ENCODE assay signal across 25 cellular contexts in the genomic region with DNA sequence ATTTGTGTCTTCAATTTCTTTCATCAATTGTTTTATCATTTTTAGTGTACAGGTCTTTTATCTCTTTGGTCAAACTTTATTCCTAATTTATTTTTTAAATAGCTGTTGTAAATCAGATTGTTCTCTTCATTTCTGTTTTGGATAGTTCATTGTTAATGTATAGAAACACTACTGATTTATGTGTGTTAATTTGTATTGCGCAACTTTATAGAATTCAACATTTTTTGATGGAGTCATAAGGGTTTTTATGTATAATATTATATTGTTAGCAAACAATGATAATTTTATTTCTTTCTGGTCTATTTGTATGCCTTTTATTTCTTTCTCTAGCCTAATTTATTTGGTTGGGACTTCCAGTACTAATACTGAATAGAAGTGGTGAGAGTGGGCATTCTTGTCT.
DNase-seq lines count a peak whose midpoint lies in the region; ATAC-seq, FAIRE-seq and TF ChIP-seq lines count a peak whose summit lies in the region.
"Had no signal": no experiment of that assay in that cellular context is flagged by ENCODE, and none has a peak within 500 bp of the region (broad histone marks: within the 10 kb centered on the region; RNA-seq: fewer than 3 reads in every experiment).

No MANE protein-coding gene starts in this region.

- H3K79me1 ChIP-seq in H1 (ENCODE audit: low read depth, low read length): no peaks in the 10 kb centered on the region

- in situ Hi-C loops in HepG2 (cut with HindIII; ENCODE audit: extremely low pct_ligation_motif_present, low pct_unique_long_range_greater_than_20kb): no loop called here

- no peak overlapping the region for H2BK20ac ChIP-seq in H1 (ENCODE audit: low read length)

- TF ChIP-seq CTCF in HepG2 (CRISPR knock-in tag; IDR thresholded peaks at IDR 0.05): no peak
- TF ChIP-seq CTCF in right lobe of liver (IDR thresholded peaks at IDR 0.05): no peak
- no peak for TF ChIP-seq CTCF in H1 (IDR thresholded peaks at IDR 0.05; ENCODE audit: control extremely low read depth in 1 of 3, insufficient read depth in 1 of 3, low read depth in 1 of 3, low read length in 3 of 3)
- no peak for TF ChIP-seq CTCF in pancreas (IDR thresholded peaks at IDR 0.05)
- no peak for TF ChIP-seq CTCF in omental fat pad (IDR thresholded peaks at IDR 0.05)

- H3K36me3 ChIP-seq in HepG2 (replicated peaks in 1 of 2; ENCODE audit: control insufficient read depth in 1 of 2, insufficient read depth in 2 of 2, low read length in 2 of 2): no peaks in the 10 kb centered on the region
- no peaks in the 10 kb centered on the region for H3K36me3 ChIP-seq in right lobe of liver
- H3K36me3 ChIP-seq in H1 (ENCODE audit: control insufficient read depth in 2 of 4, insufficient read depth in 4 of 4, low read length in 3 of 4): no peaks in the 10 kb centered on the region
- H3K36me3 ChIP-seq in pancreas: no peaks in the 10 kb centered on the region
- H3K36me3 ChIP-seq: BE2C had no signal

- no peak overlapping the region for H2BK120ac ChIP-seq in H1 (replicated peaks; ENCODE audit: low read depth, low read length)

- no peak overlapping the region for H4K5ac ChIP-seq in H1 (ENCODE audit: insufficient read length, low read depth, low read length)

- no peak overlapping the region for H4K91ac ChIP-seq in H1 (replicated peaks; ENCODE audit: insufficient read length, low read length)

- TF ChIP-seq RAD21 in HepG2 (CRISPR knock-in tag; IDR thresholded peaks at IDR 0.05): no peak
- no peak for TF ChIP-seq RAD21 in H1 (IDR thresholded peaks at IDR 0.05 in 1 of 2, conservative IDR thresholded peaks at IDR 0.05 in 1 of 2; ENCODE audit: low read depth in 2 of 2, low read length in 2 of 2)

- H2BK12ac ChIP-seq in H1 (ENCODE audit: low read depth, low read length): no peak overlapping the region

- H3K27me3 ChIP-seq in HepG2 (ENCODE audit: control insufficient read depth in 1 of 2, insufficient read depth in 2 of 2, low read length in 2 of 2): no peaks in the 10 kb centered on the region
- no peaks in the 10 kb centered on the region for H3K27me3 ChIP-seq in right lobe of liver
- no peaks in the 10 kb centered on the region for H3K27me3 ChIP-seq in H1 (replicated peaks in 1 of 4; ENCODE audit: control insufficient read depth in 3 of 4, extremely low read depth in 1 of 4, insufficient read depth in 3 of 4, low read length in 3 of 4)
- no peaks in the 10 kb centered on the region for H3K27me3 ChIP-seq in pancreas
- H3K27me3 ChIP-seq: BE2C; BLaER1 treated with 17β-estradiol and CSF1 and Interleukin-3, amounts not matched to agents 10 nM and 100 nM had no signal

- CTCF ChIA-PET in HepG2 (lab: Yijun Ruan, JAX; ENCODE audit: low intra/inter-chr PET ratio, low total read pairs) (no interaction called here), H1 (lab: Charles Lee; ENCODE audit: partially characterized antibody) (no interaction called here)

- no peak overlapping the region for H2BK5ac ChIP-seq in H1 (ENCODE audit: low read depth, low read length)

- H3K4me2 ChIP-seq in HepG2 (ENCODE audit: low read depth, low read length) (no peak overlapping the region), H1 (ENCODE audit: insufficient read depth in 1 of 2, low read depth in 2 of 2, low read length in 2 of 2) (no peak overlapping the region)
- H3K4me2 ChIP-seq: A549; BLaER1 treated with 17β-estradiol and CSF1 and Interleukin-3, amounts not matched to agents 10 nM and 100 nM had no signal

- H4K20me1 ChIP-seq in HepG2 (ENCODE audit: insufficient read depth, low read length) (no peaks in the 10 kb centered on the region), H1 (replicated peaks in 1 of 2; ENCODE audit: control insufficient read depth in 1 of 2, insufficient read depth in 2 of 2, low read length in 2 of 2) (no peaks in the 10 kb centered on the region)
- H4K20me1 ChIP-seq: BLaER1 treated with 17β-estradiol and CSF1 and Interleukin-3, amounts not matched to agents 10 nM and 100 nM had no signal

- H3K9ac ChIP-seq in HepG2 (ENCODE audit: insufficient read depth, low read depth, low read length) (no peak overlapping the region), H1 (replicated peaks in 1 of 4; ENCODE audit: extremely low read depth in 1 of 4, low read depth in 3 of 4, low read length in 3 of 4) (no peak overlapping the region)
- H3K9ac ChIP-seq: BLaER1 treated with 17β-estradiol and CSF1 and Interleukin-3, amounts not matched to agents 10 nM and 100 nM; GM23248 had no signal

- TF ChIP-seq POLR2A in HepG2 (IDR thresholded peaks at IDR 0.05; ENCODE audit: insufficient read depth in 1 of 2, low read depth in 2 of 2, low read length in 2 of 2) (no peak), right lobe of liver (IDR thresholded peaks at IDR 0.05) (no peak), H1 (IDR thresholded peaks at IDR 0.05; ENCODE audit: control extremely low read depth in 1 of 2, low read depth in 2 of 2, low read length in 2 of 2) (no peak), GM12892 (IDR thresholded peaks at IDR 0.05; ENCODE audit: low read depth, low read length) (no peak)

- H3K79me2 ChIP-seq in HepG2 (ENCODE audit: insufficient read depth, low read length) (no peaks in the 10 kb centered on the region), H1 (ENCODE audit: control insufficient read depth in 1 of 2, insufficient read depth in 2 of 2, low read length in 2 of 2) (no peaks in the 10 kb centered on the region)

- no peak for FAIRE-seq in HepG2 (lab: Jason Lieb, UNC)
- FAIRE-seq in RCC 7860 (lab: Jason Lieb, UNC): peak; percentile 29
- FAIRE-seq in H1 (lab: Jason Lieb, UNC): no peak
- FAIRE-seq in pancreas (lab: Jason Lieb, UNC): peak; percentile 47
- FAIRE-seq in GM12892 (lab: Jason Lieb, UNC): no peak
- FAIRE-seq: A549, GM12891, GM19239 had no signal

- WGBS in HepG2 (ENCODE audit: low lambda C conversion rate): 53% methylated on average over 1 of the region's 1 CpG
- WGBS in right lobe of liver (ENCODE audit: insufficient coverage, low coverage, low lambda C conversion rate, missing lambda C conversion rate): 0% methylated on average over 1 of the region's 1 CpG
- WGBS in H1 (ENCODE audit: extremely low coverage in 1 of 2, insufficient coverage in 1 of 2, insufficient read length in 1 of 2, insufficient replicate concordance in 2 of 2, low coverage in 1 of 2, low lambda C conversion rate in 2 of 2, missing lambda C conversion rate in 1 of 2), 2 experiments: 28% methylated on average over 1 of the region's 1 CpG; no CpG with 5 or more reads in 1 of the 2 experiments
- 44 to 97% methylated on average over 1 of the region's 1 CpG for WGBS in pancreas, 2 donors

- H3K4me3 ChIP-seq in HepG2 (replicated peaks in 1 of 3; ENCODE audit: insufficient read depth in 1 of 3, low read depth in 2 of 3, low read length in 3 of 3): no peak overlapping the region
- H3K4me3 ChIP-seq in right lobe of liver: no peak overlapping the region
- H3K4me3 ChIP-seq in H1 (ENCODE audit: extremely low read depth in 1 of 4, insufficient read depth in 2 of 4, low read depth in 3 of 4, low read length in 4 of 4): no peak overlapping the region
- no peak overlapping the region for H3K4me3 ChIP-seq in pancreas
- H3K4me3 ChIP-seq: A549; BLaER1 treated with 17β-estradiol and CSF1 and Interleukin-3, amounts not matched to agents 10 nM and 100 nM; GM23248 had no signal

- no peak overlapping the region for H3K18ac ChIP-seq in H1 (ENCODE audit: extremely low read depth, low read length)

- no peak overlapping the region for H3K14ac ChIP-seq in H1 (ENCODE audit: insufficient read length)

- H4K8ac ChIP-seq in H1 (ENCODE audit: extremely low read depth, insufficient read depth, low read length): no peak overlapping the region

- no peaks in the 10 kb centered on the region for H3K23me2 ChIP-seq in H1 (ENCODE audit: low read depth, low read length)

- TF ChIP-seq EP300 in HepG2 (IDR thresholded peaks at IDR 0.05; ENCODE audit: low read depth in 2 of 2, low read length in 2 of 2) (no peak), HepG2 (CRISPR knock-in tag; IDR thresholded peaks at IDR 0.05; ENCODE audit: borderline replicate concordance) (no peak), H1 (IDR thresholded peaks at IDR 0.05; ENCODE audit: borderline replicate concordance in 1 of 2, low read depth in 2 of 2, low read length in 2 of 2) (no peak)

- no peaks in the 10 kb centered on the region for H3K4me1 ChIP-seq in HepG2 (ENCODE audit: insufficient read depth, low read length)
- no peaks in the 10 kb centered on the region for H3K4me1 ChIP-seq in right lobe of liver
- H3K4me1 ChIP-seq in H1 (replicated peaks in 1 of 4; ENCODE audit: control insufficient read depth in 3 of 4, insufficient read depth in 4 of 4, low read length in 3 of 4): no peaks in the 10 kb centered on the region
- no peaks in the 10 kb centered on the region for H3K4me1 ChIP-seq in pancreas
- H3K4me1 ChIP-seq: A549; BE2C; BLaER1 treated with 17β-estradiol and CSF1 and Interleukin-3, amounts not matched to agents 10 nM and 100 nM had no signal

- H3K9me3 ChIP-seq in HepG2 (ENCODE audit: low read length): peaks cover 4% of the 10 kb centered on the region; the same call in 1 of the 2 replicates
- H3K9me3 ChIP-seq in right lobe of liver: no peaks in the 10 kb centered on the region
- H3K9me3 ChIP-seq in H1 (ENCODE audit: insufficient read depth in 2 of 2, low read depth in 1 of 2, low read length in 1 of 2): peaks cover 2 to 3% of the 10 kb centered on the region in 2 experiments; a peak in 2 of 4 replicates
- H3K9me3 ChIP-seq in pancreas: no peaks in the 10 kb centered on the region
- H3K9me3 ChIP-seq: BE2C had no signal

- DNase-seq in HepG2 (ENCODE audit: low spot score): no peak
- no peak for DNase-seq in right lobe of liver
- DNase-seq in RCC 7860 (ENCODE audit: low spot score): no peak
- no peak for DNase-seq in H1 (ENCODE audit: low read depth in 1 of 2, low spot score in 2 of 2)
- no peak for DNase-seq in pancreas
- no peak for DNase-seq in stimulated activated CD4-positive, alpha-beta T cell treated with anti-CD3 and anti-CD28 coated beads, Interleukin-15, amount 100 ng/mL, for 24 hours
- DNase-seq in GM12892 (ENCODE audit: insufficient read length): no peak
- DNase-seq in omental fat pad (ENCODE audit: low spot score): no peak
- DNase-seq: ACHN; AML-193; BE2C; CD4-positive, alpha-beta T cell; CD8-positive, alpha-beta memory T cell; DMS 273 treated with DMSO at 0.1 percent for 48 hours; DMS79; EL; GF-D8; GM23248; H9 had no signal

- no peak overlapping the region for H2BK15ac ChIP-seq in H1 (ENCODE audit: low read length)

- POLR2A ChIA-PET in HepG2 (lab: Yijun Ruan, JAX): no interaction called here
- POLR2A ChIA-PET in H1 (lab: Charles Lee; ENCODE audit: partially characterized antibody): no interaction called here

- H3K56ac ChIP-seq in H1 (replicated peaks; ENCODE audit: insufficient read length, low read depth, low read length): no peak overlapping the region

- H3K27ac ChIP-seq in HepG2 (ENCODE audit: extremely low read length, insufficient read depth, low read length) (no peak overlapping the region), right lobe of liver (no peak overlapping the region), H1 (ENCODE audit: low read depth, low read length) (no peak overlapping the region), pancreas (no peak overlapping the region)
- H3K27ac ChIP-seq: 22Rv1; A549; BLaER1 treated with 17β-estradiol and CSF1 and Interleukin-3, amounts not matched to agents 10 nM and 100 nM; GM23248 had no signal

- no TSS peak for BruUV-seq in HepG2 (replicated peaks; lab: Mats Ljungman, UMichigan)

- H2AFZ ChIP-seq in HepG2 (ENCODE audit: low read length): no peak overlapping the region
- H2AFZ ChIP-seq in H1 (ENCODE audit: low read length): no peak overlapping the region
- H2AFZ ChIP-seq: GM23248 had no signal

- intact Hi-C loops in HepG2 (cut with micrococcal nuclease; ENCODE audit: unreplicated experiment): no loop called here
- intact Hi-C loops in right lobe of liver (cut with DNase I): no loop called here
- intact Hi-C loops in pancreas (cut with DNase I): no loop called here

- no peak overlapping the region for H2AK5ac ChIP-seq in H1 (ENCODE audit: low read depth, low read length)

- ATAC-seq in HepG2 (no peak), right lobe of liver (no peak), pancreas (no peak), omental fat pad (ENCODE audit: low FRiP score) (no peak)
- ATAC-seq: A549, HCT116 had no signal

- H3K23ac ChIP-seq in H1 (ENCODE audit: insufficient read length): no peak overlapping the region

- H3K4ac ChIP-seq in H1 (replicated peaks; ENCODE audit: insufficient read length, low read depth, low read length): no peak overlapping the region

Comparison
In these comparisons a context has a peak if more than half of its experiments do, and no peak if none do; other contexts are left out.
1. Of the 41 proteins assayed by ChIP-seq in both HepG2 and H1: peak only in HepG2: none; only in H1: none; in both: CEBPB; in neither: 40.